In the genomic region with DNA sequence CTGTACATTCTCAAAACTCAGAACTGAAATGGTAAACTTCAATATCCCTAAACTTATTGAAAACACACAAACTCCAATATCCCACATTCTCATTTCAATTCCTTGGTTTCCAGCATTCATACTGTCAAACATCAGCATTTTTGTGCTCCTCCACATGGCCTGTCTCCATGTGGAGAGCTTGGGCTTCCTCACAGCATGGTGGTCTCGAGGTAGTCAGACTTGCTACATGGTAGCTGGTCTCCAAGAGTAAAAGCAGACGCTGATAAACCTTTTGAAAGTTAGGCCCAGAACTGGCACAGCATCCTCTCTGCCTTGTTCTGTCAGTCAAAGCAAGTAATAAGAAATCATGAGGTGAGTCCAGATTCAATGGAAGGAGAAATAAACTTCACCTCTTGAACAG, we compare ENCODE assay signal across 12 cellular contexts.
A peak's percentile ranks its signal among the peaks of the same experiment; 100 is the strongest.
DNase-seq lines count a peak whose midpoint lies in the region; ATAC-seq and TF ChIP-seq lines count a peak whose summit lies in the region.
"Had no signal": no experiment of that assay in that cellular context is flagged by ENCODE, and none has a peak within 500 bp of the region (broad histone marks: within the 10 kb centered on the region; RNA-seq: fewer than 3 reads in every experiment).

No MANE protein-coding gene starts in this region.

- H3K9me3 Mint-ChIP-seq in endothelial cell (ENCODE audit: unreplicated experiment): no peaks in the 10 kb centered on the region

- intact Hi-C loops in gastrocnemius medialis (cut with DNase I; ENCODE audit: low total_unique reads): no loop called here

- peak overlapping the region; percentile 54; the same call in 1 of the 2 replicates for H3K9ac ChIP-seq in GM23248

- H3K79me2 ChIP-seq in GM23248 (ENCODE audit: insufficient read depth): no peaks in the 10 kb centered on the region

- H3K36me3 ChIP-seq in GM23248 (ENCODE audit: low read depth) (no peaks in the 10 kb centered on the region), gastrocnemius medialis (no peaks in the 10 kb centered on the region)

- H3K4me3 ChIP-seq in GM23248 (no peak overlapping the region), gastrocnemius medialis (no peak overlapping the region)
- H3K4me3 ChIP-seq: lung had no signal

- TF ChIP-seq CTCF in endothelial cell (IDR thresholded peaks at IDR 0.05; ENCODE audit: unreplicated experiment) (no peak), gastrocnemius medialis (IDR thresholded peaks at IDR 0.05 in 4 of 5, conservative IDR thresholded peaks at IDR 0.05 in 1 of 5) (no peak), GM20000 (IDR thresholded peaks at IDR 0.05; ENCODE audit: extremely low read depth, missing control alignments) (no peak)

- H3K9me2 ChIP-seq in GM23248 (ENCODE audit: insufficient read depth): no peaks in the 10 kb centered on the region

- H3K27ac Mint-ChIP-seq in T-helper 17 cell (peak overlapping the region; percentile 92), endothelial cell (ENCODE audit: unreplicated experiment) (peak overlapping the region; percentile 44)

- H3K4me1 ChIP-seq in GM23248 (ENCODE audit: insufficient read depth) (peaks cover 24% of the 10 kb centered on the region), gastrocnemius medialis (peaks cover 9 to 20% of the 10 kb centered on the region in 2 donors)

- no peaks in the 10 kb centered on the region for H3K27me3 Mint-ChIP-seq in T-helper 17 cell
- no peaks in the 10 kb centered on the region for H3K27me3 Mint-ChIP-seq in endothelial cell (ENCODE audit: unreplicated experiment)

- H3K4me2 ChIP-seq in GM23248 (ENCODE audit: unreplicated experiment): no peak overlapping the region

- H4K20me1 ChIP-seq in GM23248 (ENCODE audit: insufficient read depth): no peaks in the 10 kb centered on the region

- H3K36me3 Mint-ChIP-seq in T-helper 17 cell (ENCODE audit: low read depth) (peaks cover 2% of the 10 kb centered on the region), endothelial cell (ENCODE audit: low read depth, unreplicated experiment) (peaks cover 7% of the 10 kb centered on the region)

- no peak for TF ChIP-seq POLR2A in gastrocnemius medialis (IDR thresholded peaks at IDR 0.05)

- DNase-seq in GM23248: no peak
- no peak for DNase-seq in T-helper 17 cell
- DNase-seq in endothelial cell (ENCODE audit: low spot score): no peak
- DNase-seq in gastrocnemius medialis: no peak
- DNase-seq in SHP77 (lab: John Stamatoyannopoulos, UW): no peak
- DNase-seq in GM20000 (ENCODE audit: low spot score): no peak
- DNase-seq in cerebellum (ENCODE audit: low spot score): no peak
- DNase-seq: anterior cingulate cortex; DMS79; NK-92 treated with Interleukin-12 subunit alpha and Interleukin-12 subunit beta, amount 100 ng/mL, for 24 hours had no signal

- no peak overlapping the region for H2AFZ ChIP-seq in GM23248

- peak overlapping the region; percentile 74 for H3K4me3 Mint-ChIP-seq in T-helper 17 cell
- H3K4me3 Mint-ChIP-seq in endothelial cell (ENCODE audit: unreplicated experiment): peak overlapping the region; percentile 3

- H3K27ac ChIP-seq in GM23248: peak overlapping the region; percentile 83
- H3K27ac ChIP-seq in gastrocnemius medialis: peak overlapping the region in 3 of 4 donors; percentile 58 to 63 (median 60)

- WGBS in GM23248 (ENCODE audit: low coverage in 1 of 2, low lambda C conversion rate in 2 of 2, missing lambda C conversion rate in 2 of 2), 2 experiments: 97 to 98% methylated on average over 2 of the region's 2 CpGs

- H3K4me1 Mint-ChIP-seq in T-helper 17 cell: peaks cover 45% of the 10 kb centered on the region
- H3K4me1 Mint-ChIP-seq in endothelial cell (ENCODE audit: unreplicated experiment): peaks cover 35% of the 10 kb centered on the region

- ATAC-seq in T-helper 17 cell (no peak), gastrocnemius medialis (no peak), HG02763 (IDR thresholded peaks at IDR 0.05; ENCODE audit: unreplicated experiment) (no peak)

- in situ Hi-C loops in GM23248 (cut with MboI): no loop called here
- in situ Hi-C loops in gastrocnemius medialis (cut with MboI; ENCODE audit: low sequenced_read_pairs in 4 of 4): no loop called here

- H3K9me3 ChIP-seq in GM23248 (ENCODE audit: low read depth) (no peaks in the 10 kb centered on the region), T-helper 17 cell (ENCODE audit: control insufficient read depth, low read length, poor library complexity, severe bottlenecking) (no peaks in the 10 kb centered on the region), gastrocnemius medialis (no peaks in the 10 kb centered on the region)

- H3K27me3 ChIP-seq in GM23248 (replicated peaks; ENCODE audit: insufficient read depth) (no peaks in the 10 kb centered on the region), gastrocnemius medialis (no peaks in the 10 kb centered on the region)

- H3F3A ChIP-seq in GM23248 (ENCODE audit: insufficient read depth): peaks cover 19% of the 10 kb centered on the region
